24 cellular contexts compared by ENCODE assay signal in the genomic region with DNA sequence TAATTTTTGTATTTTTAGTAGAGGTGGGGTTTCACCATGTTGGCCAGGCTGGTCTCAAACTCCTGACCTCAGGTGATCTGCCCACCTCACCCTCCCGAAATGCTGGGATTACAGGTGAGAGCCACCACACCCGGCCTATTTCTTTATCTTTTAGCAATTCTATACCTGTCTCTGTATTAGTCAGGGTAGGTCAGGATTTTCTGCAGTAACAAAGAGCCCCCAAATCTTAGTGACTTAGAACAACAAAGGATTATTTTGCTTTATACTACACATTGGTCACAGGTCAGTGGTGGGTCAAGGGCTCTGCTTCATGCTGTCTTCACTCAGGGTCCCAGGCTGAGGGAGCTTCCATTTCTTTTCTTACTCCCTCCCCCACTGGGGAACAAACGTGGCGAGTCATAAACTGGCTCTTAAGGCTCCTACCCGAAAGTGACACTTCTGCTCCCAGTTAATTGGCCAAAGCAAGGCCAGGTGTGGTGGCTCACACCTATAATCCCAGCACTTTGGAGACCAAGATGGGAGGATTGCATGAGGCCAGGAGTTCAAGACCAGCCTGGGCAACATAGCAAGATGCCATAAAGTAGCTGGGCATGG. TPM values are rescaled to one million over a fixed set of nuclear protein-coding genes. Genes with fewer than 3 reads are reported as not detected.
DNase-seq lines count a peak whose midpoint lies in the region; ATAC-seq and TF ChIP-seq lines count a peak whose summit lies in the region.
"Had no signal": no experiment of that assay in that cellular context is flagged by ENCODE, and none has a peak within 500 bp of the region (broad histone marks: within the 10 kb centered on the region; RNA-seq: fewer than 3 reads in every experiment).

No MANE protein-coding gene starts in this region.

- peaks cover 5% of the 10 kb centered on the region for H3K79me1 ChIP-seq in trophoblast cell (ENCODE audit: low read length)

- H3K4me1 Mint-ChIP-seq in MCF 10A (ENCODE audit: insufficient read depth, unreplicated experiment) = peaks cover 33% of the 10 kb centered on the region
- H3K4me1 Mint-ChIP-seq in central memory CD8-positive, alpha-beta T cell = peaks cover 51% of the 10 kb centered on the region
- H3K4me1 Mint-ChIP-seq in CD8-positive, alpha-beta memory T cell = peaks cover 25 to 48% (median 46%) of the 10 kb centered on the region in 3 donors

- H3K9ac ChIP-seq in mammary epithelial cell (ENCODE audit: insufficient read depth, low read length) (no peak overlapping the region), trophoblast cell (ENCODE audit: low read length) (no peak overlapping the region)

- DNase-seq in MCF 10A (ENCODE audit: unreplicated experiment) (no peak), mammary epithelial cell (no peak), RWPE1 (ENCODE audit: low spot score) (no peak), trophoblast cell (no peak), NCI-H128 (lab: John Stamatoyannopoulos, UW; ENCODE audit: unreplicated experiment) (no peak), NCI-H2107 treated with DMSO at 0.1 percent for 48 hours (lab: John Stamatoyannopoulos, UW; ENCODE audit: unreplicated experiment) (no peak)
- no peak for DNase-seq in central memory CD8-positive, alpha-beta T cell (ENCODE audit: low spot score in 2 of 2)
- DNase-seq in CD8-positive, alpha-beta memory T cell = no peak
- DNase-seq: AML-193; C1 segment of cervical spinal cord; CD4-positive, alpha-beta memory T cell; DMS79 treated with DMSO at 0.1 percent for 48 hours; GF-D8; Karpas-422; NCI-H1105; NCI-H2029; NCI-H2227 treated with DMSO at 0.1 percent for 48 hours; NCI-H526 treated with DMSO at 0.1 percent for 48 hours; PC-9; RPMI8226; SHP77 had no signal

- no peak overlapping the region for H3K4me3 ChIP-seq in mammary epithelial cell (replicated peaks in 1 of 3; ENCODE audit: insufficient read depth in 1 of 3, low read depth in 2 of 3, low read length in 3 of 3)
- H3K4me3 ChIP-seq in trophoblast cell (ENCODE audit: low read depth, low read length) = no peak overlapping the region
- no peak overlapping the region for H3K4me3 ChIP-seq in CD8-positive, alpha-beta memory T cell (ENCODE audit: low read length)
- H3K4me3 ChIP-seq: A549, PC-9 had no signal

- no peak overlapping the region for H2BK120ac ChIP-seq in trophoblast cell (ENCODE audit: insufficient read depth, low read length, poor library complexity)

- H4K91ac ChIP-seq in trophoblast cell (ENCODE audit: low read depth, low read length) = no peak overlapping the region

- H3K4me1 ChIP-seq in mammary epithelial cell (ENCODE audit: insufficient read depth, low read length) (peaks cover 25% of the 10 kb centered on the region), trophoblast cell (ENCODE audit: control insufficient read depth in 1 of 2, insufficient read depth in 2 of 2, low read length in 2 of 2) (peaks cover 5 to 7% of the 10 kb centered on the region in 2 experiments)
- peaks cover 21% of the 10 kb centered on the region for H3K4me1 ChIP-seq in CD8-positive, alpha-beta memory T cell (ENCODE audit: insufficient read depth, low read length)

- H3K27ac ChIP-seq in mammary epithelial cell (ENCODE audit: insufficient read depth, low read depth, low read length) (no peak overlapping the region), RWPE1 (peak overlapping the region; percentile 100), trophoblast cell (ENCODE audit: low read depth, low read length) (no peak overlapping the region)
- no peak overlapping the region for H3K27ac ChIP-seq in CD8-positive, alpha-beta memory T cell (ENCODE audit: low read depth, low read length)
- H3K27ac ChIP-seq: A549, HL-60, PC-9 had no signal

- H3K27ac Mint-ChIP-seq in MCF 10A (ENCODE audit: low read depth, unreplicated experiment) = peak overlapping the region; percentile 95
- H3K27ac Mint-ChIP-seq in central memory CD8-positive, alpha-beta T cell (ENCODE audit: low read depth) = peak overlapping the region; percentile 50
- no peak overlapping the region for H3K27ac Mint-ChIP-seq in CD8-positive, alpha-beta memory T cell

- H3K9me3 ChIP-seq in mammary epithelial cell (replicated peaks; ENCODE audit: insufficient read depth, low read length) (no peaks in the 10 kb centered on the region), trophoblast cell (ENCODE audit: insufficient read depth, low read depth, low read length) (no peaks in the 10 kb centered on the region)
- no peaks in the 10 kb centered on the region for H3K9me3 ChIP-seq in CD8-positive, alpha-beta memory T cell (ENCODE audit: low read length)

- no peaks in the 10 kb centered on the region for H3K27me3 ChIP-seq in mammary epithelial cell (ENCODE audit: insufficient read depth, low read length)
- no peaks in the 10 kb centered on the region for H3K27me3 ChIP-seq in trophoblast cell (ENCODE audit: insufficient read depth, low read length)
- H3K27me3 ChIP-seq in CD8-positive, alpha-beta memory T cell (ENCODE audit: insufficient read depth, low read length, poor library complexity, severe bottlenecking) = no peaks in the 10 kb centered on the region

- H2AK5ac ChIP-seq in trophoblast cell (ENCODE audit: low read length) = no peak overlapping the region

- H3K27me3 Mint-ChIP-seq in MCF 10A (ENCODE audit: insufficient read depth, unreplicated experiment) = no peaks in the 10 kb centered on the region
- H3K27me3 Mint-ChIP-seq in central memory CD8-positive, alpha-beta T cell = no peaks in the 10 kb centered on the region
- peaks cover 0 to 2% of the 10 kb centered on the region in 2 donors for H3K27me3 Mint-ChIP-seq in CD8-positive, alpha-beta memory T cell
- H3K27me3 Mint-ChIP-seq: CD4-positive, alpha-beta memory T cell had no signal

- no peak overlapping the region for H3K4me2 ChIP-seq in mammary epithelial cell (ENCODE audit: insufficient read depth, low read depth, low read length)
- no peak overlapping the region for H3K4me2 ChIP-seq in trophoblast cell (ENCODE audit: low read length)
- H3K4me2 ChIP-seq: A549, PC-9 had no signal

- H2BK12ac ChIP-seq in trophoblast cell (ENCODE audit: low read length) = no peak overlapping the region

- no peak overlapping the region for H3K18ac ChIP-seq in trophoblast cell (ENCODE audit: low read length)

- CTCF ChIA-PET in MCF 10A (lab: Yijun Ruan, JAX) = interaction anchor here (0.8 to 1.2 kb wide), 2 partner anchors 66 to 96 kb away, joined by 3 read pairs; no protein-coding TSS in a partner anchor
- CTCF ChIA-PET in mammary epithelial cell (lab: Charles Lee; ENCODE audit: low non-redundant PET) = no interaction called here
- CTCF ChIA-PET in RWPE1 (lab: Yijun Ruan, JAX) = no interaction called here
- CTCF ChIA-PET in CD8-positive, alpha-beta memory T cell (lab: Charles Lee) = no interaction called here

- no TSS peak for BruUV-seq in MCF 10A (replicated peaks; lab: Mats Ljungman, UMichigan)
- BruUV-seq in mammary epithelial cell (replicated peaks; lab: Mats Ljungman, UMichigan) = no TSS peak

- POLR2A ChIA-PET in MCF 10A (lab: Yijun Ruan, JAX) (interaction anchor here (0.8 to 5.3 kb wide), 4 partner anchors 9 to 54 kb away, joined by 3 to 76 read pairs (median 6); a partner anchor contains a TSS), RWPE1 (lab: Yijun Ruan, JAX; ENCODE audit: low non-redundant PET) (no interaction called here)
- POLR2A ChIA-PET in CD8-positive, alpha-beta memory T cell (lab: Charles Lee) = no interaction called here

- no peak overlapping the region for H3K23ac ChIP-seq in trophoblast cell (ENCODE audit: low read length)

- H3K79me2 ChIP-seq in mammary epithelial cell (ENCODE audit: insufficient read depth, low read length) (peaks cover 89% of the 10 kb centered on the region), trophoblast cell (ENCODE audit: control insufficient read depth, insufficient read depth, low read length, poor library complexity) (peaks cover 14% of the 10 kb centered on the region)

- no peak overlapping the region for H2AFZ ChIP-seq in mammary epithelial cell (ENCODE audit: low read depth, low read length)
- H2AFZ ChIP-seq in trophoblast cell (ENCODE audit: insufficient read depth, low read length, poor library complexity) = no peak overlapping the region
- H2AFZ ChIP-seq: PC-9 had no signal

- peak overlapping the region; percentile 92 for H3K4me3 Mint-ChIP-seq in MCF 10A (ENCODE audit: unreplicated experiment)
- no peak overlapping the region for H3K4me3 Mint-ChIP-seq in central memory CD8-positive, alpha-beta T cell
- no peak overlapping the region for H3K4me3 Mint-ChIP-seq in CD8-positive, alpha-beta memory T cell
- H3K4me3 Mint-ChIP-seq: CD4-positive, alpha-beta memory T cell had no signal

- dilution Hi-C loops in mammary epithelial cell (cut with HindIII; ENCODE audit: low sequenced_read_pairs) = no loop called here

- no peak for TF ChIP-seq CTCF in MCF 10A (IDR thresholded peaks at IDR 0.05; ENCODE audit: unreplicated experiment)
- TF ChIP-seq CTCF in mammary epithelial cell (conservative IDR thresholded peaks at IDR 0.05 in 1 of 2, IDR thresholded peaks at IDR 0.05 in 1 of 2; ENCODE audit: extremely low read depth in 1 of 2, insufficient read depth in 1 of 2, low read depth in 1 of 2, low read length in 2 of 2) = no peak
- TF ChIP-seq CTCF in RWPE1 (conservative IDR thresholded peaks at IDR 0.05; ENCODE audit: low read depth) = no peak

- H3K4ac ChIP-seq in trophoblast cell (ENCODE audit: low read depth, low read length) = peak overlapping the region; percentile 0

- peaks cover 30% of the 10 kb centered on the region for H3K36me3 ChIP-seq in mammary epithelial cell (ENCODE audit: insufficient read depth, low read length)
- peaks cover 43 to 46% of the 10 kb centered on the region in 2 experiments for H3K36me3 ChIP-seq in trophoblast cell (ENCODE audit: control insufficient read depth in 1 of 2, insufficient read depth in 2 of 2, low read length in 2 of 2)
- no peaks in the 10 kb centered on the region for H3K36me3 ChIP-seq in CD8-positive, alpha-beta memory T cell (ENCODE audit: insufficient read depth, low read length)

- H3K9me3 Mint-ChIP-seq in MCF 10A (ENCODE audit: unreplicated experiment) = no peaks in the 10 kb centered on the region
- no peaks in the 10 kb centered on the region for H3K9me3 Mint-ChIP-seq in central memory CD8-positive, alpha-beta T cell
- no peaks in the 10 kb centered on the region for H3K9me3 Mint-ChIP-seq in CD8-positive, alpha-beta memory T cell

- H2BK5ac ChIP-seq in trophoblast cell (ENCODE audit: low read depth, low read length, poor library complexity) = no peak overlapping the region

- no peaks in the 10 kb centered on the region for H4K20me1 ChIP-seq in mammary epithelial cell (ENCODE audit: insufficient read depth, low read length)

- in situ Hi-C loops in mammary epithelial cell (cut with MboI; ENCODE audit: low sequenced_read_pairs in 2 of 2) = no loop called here

- no peak overlapping the region for H4K8ac ChIP-seq in trophoblast cell (ENCODE audit: low read depth, low read length)

- WGBS in mammary epithelial cell (ENCODE audit: low coverage, missing lambda C conversion rate) = 80% methylated on average over 3 of the region's 5 CpGs
- no CpG with 5 or more reads among the region's 5 CpGs for WGBS in trophoblast cell (ENCODE audit: extremely low coverage, insufficient coverage, insufficient read length)

- intact Hi-C loops in MCF 10A (cut with micrococcal nuclease) (no loop called here), mammary epithelial cell (cut with micrococcal nuclease) (no loop called here)

- no peak for ATAC-seq in central memory CD8-positive, alpha-beta T cell (replicated peaks; ENCODE audit: extremely low read depth, poor library complexity, severe bottlenecking)
- ATAC-seq: A549, HCT116 had no signal

- H3K36me3 Mint-ChIP-seq in MCF 10A (ENCODE audit: insufficient read depth, unreplicated experiment) = peaks cover 94% of the 10 kb centered on the region
- H3K36me3 Mint-ChIP-seq in central memory CD8-positive, alpha-beta T cell (ENCODE audit: insufficient read depth) = peaks cover 19% of the 10 kb centered on the region
- peaks cover 0 to 57% (median 15%) of the 10 kb centered on the region in 3 donors for H3K36me3 Mint-ChIP-seq in CD8-positive, alpha-beta memory T cell

- no peak overlapping the region for H3K14ac ChIP-seq in trophoblast cell (ENCODE audit: low read length)

- H4K12ac ChIP-seq in trophoblast cell (ENCODE audit: low read depth, low read length) = no peak overlapping the region

RNA-seq across cellular contexts. Expression of a gene that starts 6.8 kb away (rescaled TPM):
- total RNA-seq in MCF 10A (2022) = 27.1 and 33.2 TPM in 2 replicates
- 10 to 100 TPM; 38.7 to 40.0 TPM for total RNA-seq in mammary epithelial cell
- 25.4 TPM for polyA plus RNA-seq in mammary epithelial cell
- 36.0 TPM for polyA minus RNA-seq in mammary epithelial cell
- polyA plus RNA-seq in trophoblast cell (2013) = 13.1 and 13.5 TPM in 2 replicates
- total RNA-seq in CD8-positive, alpha-beta memory T cell = 1 to 10 TPM; 5.5 to 5.7 TPM
- 8.9 TPM for polyA plus RNA-seq in CD8-positive, alpha-beta memory T cell

RNA-seq across cellular contexts. Expression of a gene that starts 7.1 kb away (rescaled TPM):
- total RNA-seq in MCF 10A (2022) (41.7 and 46.7 TPM in 2 replicates), mammary epithelial cell (10 to 100 TPM; 23.8 to 32.0 TPM)
- 23.0 TPM for polyA plus RNA-seq in mammary epithelial cell
- 39.1 TPM for polyA minus RNA-seq in mammary epithelial cell
- polyA plus RNA-seq in trophoblast cell (2013) = 14.4 and 14.9 TPM in 2 replicates
- 10 to 100 TPM; 20.6 to 25.7 TPM for total RNA-seq in CD8-positive, alpha-beta memory T cell
- 17.3 TPM for polyA plus RNA-seq in CD8-positive, alpha-beta memory T cell

RNA-seq across cellular contexts. Expression of a gene that starts 26.5 kb away (rescaled TPM):
- total RNA-seq in MCF 10A (2022) = 19.3 and 21.2 TPM in 2 replicates
- 10 to 100 TPM in 1 of 2 donors, 1 to 10 TPM in 1; 1.0 to 15.2 TPM for total RNA-seq in mammary epithelial cell
- polyA plus RNA-seq in mammary epithelial cell = 3.2 TPM
- polyA minus RNA-seq in mammary epithelial cell = 6.4 TPM
- 7.5 and 8.6 TPM in 2 replicates for polyA plus RNA-seq in trophoblast cell (2013)
- total RNA-seq in CD8-positive, alpha-beta memory T cell = 10 to 100 TPM; 10.3 to 10.6 TPM
- polyA plus RNA-seq in CD8-positive, alpha-beta memory T cell = 2.9 TPM

RNA-seq across cellular contexts. Expression of a gene that starts 27.2 kb away (rescaled TPM):
- total RNA-seq in MCF 10A (2022) = 108 and 160 TPM in 2 replicates
- total RNA-seq in mammary epithelial cell = 10 to 100 TPM; 28.2 to 99.3 TPM
- polyA plus RNA-seq in mammary epithelial cell = 117 TPM
- polyA minus RNA-seq in mammary epithelial cell = 257 TPM
- 159 and 164 TPM in 2 replicates for polyA plus RNA-seq in trophoblast cell (2013)
- 100 to 1,000 TPM; 202 TPM for total RNA-seq in CD8-positive, alpha-beta memory T cell
- polyA plus RNA-seq in CD8-positive, alpha-beta memory T cell = 89.5 TPM

RNA-seq across cellular contexts. Expression of a gene that starts 33.3 kb away (rescaled TPM):
- 18.4 and 21.1 TPM in 2 replicates for total RNA-seq in MCF 10A (2022)
- total RNA-seq in mammary epithelial cell = 10 to 100 TPM; 12.5 to 21.2 TPM
- 9.3 TPM for polyA plus RNA-seq in mammary epithelial cell
- polyA minus RNA-seq in mammary epithelial cell = 15.8 TPM
- polyA plus RNA-seq in trophoblast cell (2013) = 20.5 and 21.5 TPM in 2 replicates
- total RNA-seq in CD8-positive, alpha-beta memory T cell = 10 to 100 TPM; 13.6 to 13.7 TPM
- polyA plus RNA-seq in CD8-positive, alpha-beta memory T cell = 1.1 TPM

Comparison
In these comparisons a context has a peak if more than half of its experiments do, and no peak if none do; other contexts are left out.
1. H3K27ac Mint-ChIP-seq: peak in MCF 10A (single experiment) and central memory CD8-positive, alpha-beta T cell (single experiment); none in CD8-positive, alpha-beta memory T cell (0 of 8).